ENCODE assay signal across 28 cellular contexts in genomic region chr2:141062016-141062415, GRCh38.
"Had no signal": no experiment of that assay in that cellular context is flagged by ENCODE, and none has a peak within 500 bp of the region (broad histone marks: within the 10 kb centered on the region; RNA-seq: fewer than 3 reads in every experiment).

No MANE protein-coding gene starts in this region.

- ATAC-seq: esophagus mucosa; gastrocnemius medialis; left lobe of liver; naive thymus-derived CD8-positive, alpha-beta T cell; psoas muscle; right lobe of liver; stimulated activated naive CD8-positive, alpha-beta T cell treated with anti-CD3 and anti-CD28 coated beads, Interleukin-15, amount 100 ng/mL, for 72 hours; upper lobe of right lung had no signal

- H3K4me3 ChIP-seq: colonic mucosa, gastrocnemius medialis, heart left ventricle, hepatocyte, psoas muscle, right lobe of liver, suprapubic skin, transverse colon, upper lobe of right lung, uterus had no signal

- H3K4me1 Mint-ChIP-seq: naive thymus-derived CD8-positive, alpha-beta T cell; nephron progenitor cell; stimulated activated naive CD8-positive, alpha-beta T cell treated with anti-CD3 and anti-CD28 coated beads, Interleukin-15, amount 100 ng/mL, for 72 hours had no signal

- H3K9me3 Mint-ChIP-seq: endodermal cell, nephron progenitor cell had no signal

- H3K4me1 ChIP-seq: colonic mucosa, gastrocnemius medialis, psoas muscle, right lobe of liver, suprapubic skin, transverse colon, upper lobe of right lung, uterus had no signal

- DNase-seq: colonic mucosa; effector CD8-positive, alpha-beta T cell; endodermal cell; foreskin fibroblast; gastrocnemius medialis; kidney; mesendoderm; naive thymus-derived CD8-positive, alpha-beta T cell; nephron progenitor cell; posterior cingulate gyrus; psoas muscle; retina; right lobe of liver; small intestine; stimulated activated CD4-positive, alpha-beta T cell treated with anti-CD3 and anti-CD28 coated beads, Interleukin-15, amount 100 ng/mL, for 24 hours; stimulated activated CD4-positive, alpha-beta T cell treated with anti-CD3 and anti-CD28 coated beads, Interleukin-2, amount 100 ng/mL, for 48 hours; stimulated activated naive CD4-positive, alpha-beta T cell; stimulated activated naive CD8-positive, alpha-beta T cell treated with anti-CD3 and anti-CD28 coated beads, Interleukin-15, amount 100 ng/mL, for 72 hours; transverse colon; upper lobe of right lung; uterus had no signal

- H3K79me2 ChIP-seq: hepatocyte had no signal

- H3K27ac Mint-ChIP-seq: dendritic cell treated with granulocyte-macrophage colony-stimulating factor and Interleukin-4, amounts not matched to agents 40 ng/mL and 50 ng/mL, for 4 days; endodermal cell; naive thymus-derived CD8-positive, alpha-beta T cell; nephron progenitor cell; stimulated activated naive CD8-positive, alpha-beta T cell treated with anti-CD3 and anti-CD28 coated beads, Interleukin-15, amount 100 ng/mL, for 72 hours had no signal

- H3K4me2 ChIP-seq: hepatocyte had no signal

- H3K27ac ChIP-seq: colonic mucosa, epithelial cell of prostate, gastrocnemius medialis, heart left ventricle, hepatocyte, psoas muscle, right lobe of liver, suprapubic skin, transverse colon, upper lobe of right lung, uterus had no signal

- H2AFZ ChIP-seq: hepatocyte had no signal

- H3K36me3 ChIP-seq: colonic mucosa, gastrocnemius medialis, heart left ventricle, right lobe of liver, suprapubic skin, transverse colon, upper lobe of right lung, uterus had no signal

- H3K36me3 Mint-ChIP-seq: naive thymus-derived CD8-positive, alpha-beta T cell had no signal

- H3K9me3 ChIP-seq: colonic mucosa, gastrocnemius medialis, psoas muscle, right lobe of liver, suprapubic skin, transverse colon, upper lobe of right lung, uterus had no signal

- H3K4me3 Mint-ChIP-seq: dendritic cell treated with granulocyte-macrophage colony-stimulating factor and Interleukin-4, amounts not matched to agents 40 ng/mL and 50 ng/mL, for 4 days; endodermal cell; naive thymus-derived CD8-positive, alpha-beta T cell; nephron progenitor cell; stimulated activated naive CD8-positive, alpha-beta T cell treated with anti-CD3 and anti-CD28 coated beads, Interleukin-15, amount 100 ng/mL, for 72 hours had no signal

- H3K27me3 ChIP-seq: colonic mucosa, gastrocnemius medialis, heart left ventricle, hepatocyte, right lobe of liver, suprapubic skin, transverse colon, upper lobe of right lung, uterus had no signal

- H3K27me3 Mint-ChIP-seq: dendritic cell treated with granulocyte-macrophage colony-stimulating factor and Interleukin-4, amounts not matched to agents 40 ng/mL and 50 ng/mL, for 4 days; naive thymus-derived CD8-positive, alpha-beta T cell; stimulated activated naive CD8-positive, alpha-beta T cell treated with anti-CD3 and anti-CD28 coated beads, Interleukin-15, amount 100 ng/mL, for 72 hours had no signal
